ENCODE assay signal across 19 cellular contexts in genomic region chr6:118249680-118250079, GRCh38.
DNase-seq lines count a peak whose midpoint lies in the region; ATAC-seq, FAIRE-seq and TF ChIP-seq lines count a peak whose summit lies in the region.
"Had no signal": no experiment of that assay in that cellular context is flagged by ENCODE, and none has a peak within 500 bp of the region (broad histone marks: within the 10 kb centered on the region; RNA-seq: fewer than 3 reads in every experiment).

No MANE protein-coding gene starts in this region.

- no peaks in the 10 kb centered on the region for H4K20me1 ChIP-seq in endothelial cell of umbilical vein (replicated peaks; ENCODE audit: control insufficient read depth, extremely low read depth, insufficient read depth, low read length)

- no peaks in the 10 kb centered on the region for H3K9me1 ChIP-seq in endothelial cell of umbilical vein (replicated peaks; ENCODE audit: control insufficient read depth, extremely low read depth, insufficient read depth, low read length)

- no peaks in the 10 kb centered on the region for H3K4me1 ChIP-seq in endothelial cell of umbilical vein (ENCODE audit: control insufficient read depth, extremely low read depth, insufficient read depth, low read length)
- H3K4me1 ChIP-seq: prostate gland, tibial nerve had no signal

- no peaks in the 10 kb centered on the region for H3K79me2 ChIP-seq in endothelial cell of umbilical vein (ENCODE audit: control insufficient read depth, insufficient read depth, low read length)

- POLR2A ChIA-PET in endothelial cell of umbilical vein (lab: Charles Lee), result no interaction called here

- DNase-seq in Daoy (ENCODE audit: low read depth), result peak; percentile 16
- peak; percentile 31 to 33 for DNase-seq in NOMO-1 (lab: John Stamatoyannopoulos, UW; ENCODE audit: unreplicated experiment in 2 of 2)
- DNase-seq in endothelial cell of umbilical vein (ENCODE audit: low read depth, low spot score), result peak; percentile 18
- no peak for DNase-seq in AML-193 (lab: John Stamatoyannopoulos, UW)
- DNase-seq in stimulated activated CD4-positive, alpha-beta T cell treated with anti-CD3 and anti-CD28 coated beads, Interleukin-15, amount 100 ng/mL, for 24 hours, result no peak
- no peak for DNase-seq in occipital lobe (lab: John Stamatoyannopoulos, UW)
- DNase-seq in NCI-H510A (lab: John Stamatoyannopoulos, UW), result no peak
- DNase-seq: activated B cell treated with CpG ODN at 0.5 μM for 24 hours; activated CD4-positive, alpha-beta T cell treated with anti-CD3 and anti-CD28 coated beads, Interleukin-2, amount 50 U/mL, for 4 hours; activated effector memory CD4-positive, alpha-beta T cell treated with anti-CD3 and anti-CD28 coated beads, Interleukin-2, amount 50 U/mL, for 16 hours; activated T-cell treated with anti-CD3 and anti-CD28 coated beads for 4 hours; GF-D8; NCI-H1105 treated with DMSO at 0.1 percent for 48 hours; NCI-H446; stimulated activated CD8-positive, alpha-beta memory T cell treated with anti-CD3 and anti-CD28 coated beads, Interleukin-4, amount 100 ng/mL, for 48 hours had no signal

- no peak for TF ChIP-seq CTCF in endothelial cell of umbilical vein (IDR thresholded peaks at IDR 0.05; ENCODE audit: extremely low read depth in 1 of 2, insufficient read depth in 1 of 2, low read depth in 1 of 2, low read length in 2 of 2)

- H3K27ac ChIP-seq in endothelial cell of umbilical vein (ENCODE audit: insufficient read depth, low read depth, low read length), result no peak overlapping the region
- H3K27ac ChIP-seq: prostate gland, tibial nerve had no signal

- H3K9me3 ChIP-seq in endothelial cell of umbilical vein (replicated peaks; ENCODE audit: control insufficient read depth, insufficient read depth, low read length), result no peaks in the 10 kb centered on the region
- H3K9me3 ChIP-seq: prostate gland, tibial nerve had no signal

- TF ChIP-seq POLR2A in endothelial cell of umbilical vein (IDR thresholded peaks at IDR 0.05; ENCODE audit: low read depth, low read length), result no peak

- peak; percentile 47 for ATAC-seq in HG03354 (IDR thresholded peaks at IDR 0.05; ENCODE audit: poor library complexity, severe bottlenecking, unreplicated experiment)

- no peak overlapping the region for H3K4me2 ChIP-seq in endothelial cell of umbilical vein (ENCODE audit: insufficient read depth, low read length)

- no peak overlapping the region for H3K4me3 ChIP-seq in endothelial cell of umbilical vein (replicated peaks in 1 of 3; ENCODE audit: insufficient read depth in 1 of 3, low read depth in 1 of 3, low read length in 3 of 3)
- H3K4me3 ChIP-seq: prostate gland, tibial nerve had no signal

- CTCF ChIA-PET in endothelial cell of umbilical vein (lab: Charles Lee), result no interaction called here

- no peak overlapping the region for H3K9ac ChIP-seq in endothelial cell of umbilical vein (replicated peaks; ENCODE audit: extremely low read depth, insufficient read depth, low read length)

- no peaks in the 10 kb centered on the region for H3K36me3 ChIP-seq in endothelial cell of umbilical vein (ENCODE audit: control insufficient read depth in 2 of 2, extremely low read depth in 1 of 2, insufficient read depth in 2 of 2, low read length in 2 of 2)
- H3K36me3 ChIP-seq: prostate gland, tibial nerve had no signal

- H2AFZ ChIP-seq in endothelial cell of umbilical vein (ENCODE audit: low read depth, low read length), result no peak overlapping the region

- dilution Hi-C loops in endothelial cell of umbilical vein (cut with MboI; ENCODE audit: extremely low pct_ligation_motif_present, low sequenced_read_pairs), result no loop called here

- H3K27me3 ChIP-seq in endothelial cell of umbilical vein (ENCODE audit: control insufficient read depth in 2 of 2, insufficient read depth in 2 of 2, low read length in 2 of 2), result no peaks in the 10 kb centered on the region
- H3K27me3 ChIP-seq: tibial nerve had no signal

- intact Hi-C loops in endothelial cell of umbilical vein (cut with micrococcal nuclease), result no loop called here

- BruUV-seq in endothelial cell of umbilical vein (replicated peaks; lab: Mats Ljungman, UMichigan), result no TSS peak

- FAIRE-seq in endothelial cell of umbilical vein (lab: Jason Lieb, UNC), result no peak
- FAIRE-seq: GM18507 had no signal

TF ChIP-seq in endothelial cell of umbilical vein, 7 proteins besides CTCF, POLR2A, EP300 and RAD21:
- TF ChIP-seq FOS (IDR thresholded peaks at IDR 0.05; ENCODE audit: borderline replicate concordance, insufficient read depth, low read length) (peak; percentile 18), JUN (IDR thresholded peaks at IDR 0.05; ENCODE audit: borderline replicate concordance, insufficient read depth, insufficient read length, low read depth) (no peak)

Comparison
In these comparisons a context has a peak if more than half of its experiments do, and no peak if none do; other contexts are left out.
1. DNase-seq: peak in Daoy (single experiment), NOMO-1 (2 of 2) and endothelial cell of umbilical vein (single experiment); none in AML-193 (0 of 2), stimulated activated CD4-positive, alpha-beta T cell treated with anti-CD3 and anti-CD28 coated beads, Interleukin-15, amount 100 ng/mL, for 24 hours (single experiment), occipital lobe (single experiment) and NCI-H510A (single experiment).